In the genomic region with DNA sequence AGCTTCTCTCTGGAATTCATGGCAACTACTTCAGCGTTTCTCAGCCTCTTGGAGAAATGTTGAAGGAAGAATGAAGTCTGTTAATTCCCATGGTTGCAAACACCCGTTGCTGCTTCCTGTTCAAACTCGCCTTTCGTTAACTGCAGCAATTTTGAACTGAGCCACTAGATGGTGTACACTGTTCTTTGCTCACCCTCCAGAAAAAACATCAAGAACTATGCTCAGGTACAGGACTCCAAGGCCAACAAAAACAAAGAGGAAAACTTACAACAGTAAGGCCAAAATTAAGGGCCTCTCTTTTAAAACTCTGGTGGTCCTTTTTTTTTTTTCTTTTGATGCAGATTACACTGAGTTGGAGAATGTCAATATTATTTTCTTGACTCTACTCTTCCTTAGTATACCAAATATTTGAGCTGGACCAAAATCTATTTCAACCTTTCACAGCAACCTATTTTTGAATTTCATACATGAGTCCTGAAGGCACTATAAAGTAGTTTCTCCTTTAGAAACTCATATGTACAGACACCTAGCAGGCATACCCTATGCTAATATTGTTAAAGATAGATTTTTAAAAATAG, we compare ENCODE assay signal across 7 cellular contexts. TPM values are rescaled to one million over a fixed set of nuclear protein-coding genes. Genes with fewer than 3 reads are reported as not detected.
DNase-seq lines count a peak whose midpoint lies in the region; ATAC-seq and TF ChIP-seq lines count a peak whose summit lies in the region.

No MANE protein-coding gene starts in this region.

- no peak overlapping the region for H3K4me3 ChIP-seq in spleen

- no peak overlapping the region for H3K27ac ChIP-seq in spleen

- no peaks in the 10 kb centered on the region for H3K27me3 ChIP-seq in spleen (replicated peaks in 1 of 7)

- 0 to 3% (median 1%) methylated on average over 4 of the region's 4 CpGs for WGBS in spleen, 5 donors

- peak; percentile 45 to 87 (median 76) for TF ChIP-seq CTCF in spleen (IDR thresholded peaks at IDR 0.05 in 8 of 11, conservative IDR thresholded peaks at IDR 0.05 in 3 of 11)

- DNase-seq in GM03348 (ENCODE audit: low spot score) (peak; percentile 64), NCI-H510A treated with DMSO at 0.1 percent for 48 hours (lab: John Stamatoyannopoulos, UW) (peak; percentile 98), amniotic epithelial cell (ENCODE audit: low read depth) (peak; percentile 44), hepatic stellate cell (ENCODE audit: low spot score) (peak; percentile 6), spleen (no peak)

- no peaks in the 10 kb centered on the region for H3K9me3 ChIP-seq in spleen

- ATAC-seq in GM21390 (IDR thresholded peaks at IDR 0.05; ENCODE audit: unreplicated experiment) (peak; percentile 100), HG03520 (IDR thresholded peaks at IDR 0.05; ENCODE audit: unreplicated experiment) (peak; percentile 98)

- intact Hi-C loops in spleen (cut with DNase I; ENCODE audit: low total_unique reads): no loop called here

- H3K4me1 ChIP-seq in spleen: peaks cover 0 to 12% (median 6%) of the 10 kb centered on the region in 6 donors

- no peak for TF ChIP-seq POLR2A in spleen (IDR thresholded peaks at IDR 0.05)

- no peaks in the 10 kb centered on the region for H3K36me3 ChIP-seq in spleen

RNA-seq across cellular contexts. Expression of gene KLHL14, which starts 58.2 kb away (rescaled TPM):
- 10 to 100 TPM; 12.4 to 41.4 (median 18.9) TPM for total RNA-seq in spleen
- polyA plus RNA-seq in spleen: 10 to 100 TPM in 2 of 3 donors, 1 to 10 TPM in 1; 9.4 to 14.6 (median 13.1) TPM
